Comparison of ENCODE assay signal across 28 cellular contexts in genomic region chr3:27688053-27688452, GRCh38. TPM values are rescaled to one million over a fixed set of nuclear protein-coding genes. Genes with fewer than 3 reads are reported as not detected.
DNase-seq lines count a peak whose midpoint lies in the region; ATAC-seq and TF ChIP-seq lines count a peak whose summit lies in the region.
"Had no signal": no experiment of that assay in that cellular context is flagged by ENCODE, and none has a peak within 500 bp of the region (broad histone marks: within the 10 kb centered on the region; RNA-seq: fewer than 3 reads in every experiment).

No MANE protein-coding gene starts in this region.

- H3K36me3 ChIP-seq in lower lobe of right lung, result no peaks in the 10 kb centered on the region
- H3K36me3 ChIP-seq in Caco-2 (ENCODE audit: control insufficient read depth, insufficient read depth, low read length), result no peaks in the 10 kb centered on the region
- H3K36me3 ChIP-seq: HAP-1 had no signal

- no peaks in the 10 kb centered on the region for H3K27me3 ChIP-seq in lower lobe of right lung (ENCODE audit: low read depth)
- no peaks in the 10 kb centered on the region for H3K27me3 ChIP-seq in Caco-2 (replicated peaks; ENCODE audit: control insufficient read depth, insufficient read depth, low read length)

- H3K4me3 Mint-ChIP-seq in Caco-2 (ENCODE audit: unreplicated experiment), result no peak overlapping the region
- H3K4me3 Mint-ChIP-seq: CD8-positive, alpha-beta T cell; GM23338; HFFc6 had no signal

- no peaks in the 10 kb centered on the region for H3K4me1 Mint-ChIP-seq in Caco-2 (ENCODE audit: low read depth, unreplicated experiment)
- H3K4me1 Mint-ChIP-seq: GM23338 had no signal

- CTCF ChIA-PET in Caco-2 (lab: Charles Lee), result interaction anchor here (0.6 kb wide), 1 partner anchor 149 kb away, joined by 5 read pairs; no protein-coding TSS in a partner anchor

- H3K9me3 Mint-ChIP-seq in Caco-2 (ENCODE audit: unreplicated experiment), result peaks cover 9% of the 10 kb centered on the region

- H3K27ac Mint-ChIP-seq in Caco-2 (ENCODE audit: unreplicated experiment), result no peak overlapping the region
- H3K27ac Mint-ChIP-seq: CD8-positive, alpha-beta T cell; GM23338; HFFc6 had no signal

- H3K9me3 ChIP-seq in lower lobe of right lung (peaks cover 10% of the 10 kb centered on the region), Caco-2 (no peaks in the 10 kb centered on the region; the same call in 1 of the 2 replicates)
- H3K9me3 ChIP-seq: HAP-1 had no signal

- POLR2A ChIA-PET in Caco-2 (lab: Charles Lee), result no interaction called here

- H3K4me1 ChIP-seq in lower lobe of right lung (no peaks in the 10 kb centered on the region), Caco-2 (no peaks in the 10 kb centered on the region)
- H3K4me1 ChIP-seq: HAP-1 had no signal

- DNase-seq in MV-4-11 (lab: John Stamatoyannopoulos, UW) (peak; percentile 90), lower lobe of right lung (no peak), NCI-H1694 treated with DMSO at 0.1 percent for 48 hours (lab: John Stamatoyannopoulos, UW) (no peak), Caco-2 (no peak)
- no peak for DNase-seq in stimulated activated CD4-positive, alpha-beta T cell treated with anti-CD3 and anti-CD28 coated beads, Interleukin-4, amount 100 ng/mL, for 4 hours
- DNase-seq: C1 segment of cervical spinal cord; Calu3; CD8-positive, alpha-beta T cell; DMS79 treated with DMSO at 0.1 percent for 48 hours; GF-D8; HFFc6; Karpas-422; NCI-H1105 treated with DMSO at 0.1 percent for 48 hours; NCI-H146; NCI-H2029; NCI-H446 treated with DMSO at 0.1 percent for 48 hours; NCI-H526; NCI-H82; NK-92 treated with Interleukin-12 subunit alpha and Interleukin-12 subunit beta, amount 100 ng/mL, for 24 hours; PC-3; SK-N-SH had no signal

- ATAC-seq in HG02588 (IDR thresholded peaks at IDR 0.05; ENCODE audit: unreplicated experiment), result peak; percentile 71
- peak; percentile 41 to 47 for ATAC-seq in lower lobe of right lung
- ATAC-seq in GM19351 (IDR thresholded peaks at IDR 0.05; ENCODE audit: unreplicated experiment), result no peak
- ATAC-seq: CD8-positive, alpha-beta T cell; GM23338; PC-3 had no signal

- peaks cover 14% of the 10 kb centered on the region for H3K27me3 Mint-ChIP-seq in Caco-2 (ENCODE audit: insufficient read depth, unreplicated experiment)

- no TSS peak for BruUV-seq in Caco-2 (replicated peaks; lab: Mats Ljungman, UMichigan)

- H3K4me3 ChIP-seq in lower lobe of right lung, result no peak overlapping the region
- no peak overlapping the region for H3K4me3 ChIP-seq in Caco-2 (ENCODE audit: low read depth, low read length)
- H3K4me3 ChIP-seq: GM23338, HAP-1 had no signal

- TF ChIP-seq CTCF in lower lobe of right lung (IDR thresholded peaks at IDR 0.05) (no peak), Caco-2 (IDR thresholded peaks at IDR 0.05; ENCODE audit: insufficient read depth in 1 of 2, low read depth in 1 of 2, low read length in 1 of 2, severe bottlenecking in 1 of 2, unreplicated experiment in 1 of 2) (no peak)

- no peaks in the 10 kb centered on the region for H3K36me3 Mint-ChIP-seq in Caco-2 (ENCODE audit: insufficient read depth, unreplicated experiment)
- H3K36me3 Mint-ChIP-seq: CD8-positive, alpha-beta T cell had no signal

- no peak overlapping the region for H3K27ac ChIP-seq in lower lobe of right lung
- H3K27ac ChIP-seq: HL-60 had no signal

- intact Hi-C loops in lower lobe of right lung (cut with DNase I) (no loop called here), Caco-2 (cut with micrococcal nuclease; ENCODE audit: unreplicated experiment) (no loop called here)

RNA-seq across cellular contexts. Expression of gene EOMES, which starts 34.1 kb away (rescaled TPM):
- total RNA-seq in lower lobe of right lung (1.9 TPM), Caco-2 (2022) (0.43 and 0.53 TPM in 2 replicates)
- total RNA-seq: A673, HFFc6, HT-29 had no signal
